In genomic region chr14:77206877-77207389, GRCh38 we compare ENCODE assay signal across 2 cellular contexts.
TF ChIP-seq lines count a peak whose summit lies in the region.

No MANE protein-coding gene starts in this region.

TF ChIP-seq in Ishikawa, 13 proteins besides CTCF, POLR2A, EP300 and RAD21 (continued from another document):
- TF ChIP-seq REST (IDR thresholded peaks at IDR 0.05; ENCODE audit: low read depth), result no peak
- TF ChIP-seq YY1 (IDR thresholded peaks at IDR 0.05; ENCODE audit: low read depth), result no peak

TF ChIP-seq in H1, 55 proteins besides CTCF, POLR2A, EP300 and RAD21 (continued from another document):
- TF ChIP-seq CHD7 (IDR thresholded peaks at IDR 0.05; ENCODE audit: insufficient replicate concordance, low read length) (no peak), JUN (IDR thresholded peaks at IDR 0.05; ENCODE audit: low read depth, low read length) (no peak), CTBP2 (IDR thresholded peaks at IDR 0.05; ENCODE audit: borderline replicate concordance, insufficient read depth, insufficient read length, low read length) (no peak), YY1 (IDR thresholded peaks at IDR 0.05; ENCODE audit: low read depth, low read length) (no peak), SP4 (IDR thresholded peaks at IDR 0.05; ENCODE audit: low read length) (no peak), EZH2 (IDR thresholded peaks at IDR 0.05; ENCODE audit: low read depth, low read length, severe bottlenecking) (no peak), CHD1 (IDR thresholded peaks at IDR 0.05; ENCODE audit: low read depth, low read length) (no peak), SP1 (IDR thresholded peaks at IDR 0.05; ENCODE audit: low read depth, low read length) (no peak)
